13 cellular contexts compared by ENCODE assay signal in genomic region chr10:103120977-103121735, GRCh38.
DNase-seq lines count a peak whose midpoint lies in the region; ATAC-seq and TF ChIP-seq lines count a peak whose summit lies in the region.
"Had no signal": no experiment of that assay in that cellular context is flagged by ENCODE, and none has a peak within 500 bp of the region (broad histone marks: within the 10 kb centered on the region; RNA-seq: fewer than 3 reads in every experiment).

No MANE protein-coding gene starts in this region.

- H3K4me2 ChIP-seq in PC-9 (no peak overlapping the region), trophoblast cell (ENCODE audit: low read length) (no peak overlapping the region)

- H4K12ac ChIP-seq in trophoblast cell (ENCODE audit: low read depth, low read length), result no peak overlapping the region

- H4K91ac ChIP-seq in trophoblast cell (ENCODE audit: low read depth, low read length), result no peak overlapping the region

- H2BK120ac ChIP-seq in trophoblast cell (ENCODE audit: insufficient read depth, low read length, poor library complexity), result no peak overlapping the region

- no peak for TF ChIP-seq POLR2A in upper lobe of left lung (IDR thresholded peaks at IDR 0.05)

- H3K9me2 ChIP-seq in PC-9 (ENCODE audit: insufficient read depth), result no peaks in the 10 kb centered on the region

- intact Hi-C loops in PC-9 (cut with micrococcal nuclease; ENCODE audit: unreplicated experiment), result no loop called here

- no peak overlapping the region for H2BK5ac ChIP-seq in trophoblast cell (ENCODE audit: low read depth, low read length, poor library complexity)

- H2AFZ ChIP-seq in PC-9 (no peak overlapping the region), trophoblast cell (ENCODE audit: insufficient read depth, low read length, poor library complexity) (no peak overlapping the region)

- no peak overlapping the region for H3K14ac ChIP-seq in trophoblast cell (ENCODE audit: low read length)

- TF ChIP-seq CTCF in PC-9 (conservative IDR thresholded peaks at IDR 0.05) (no peak), lung (IDR thresholded peaks at IDR 0.05; ENCODE audit: control extremely low read depth, extremely low read depth) (no peak), upper lobe of left lung (IDR thresholded peaks at IDR 0.05) (no peak)

- no peak overlapping the region for H2AK5ac ChIP-seq in trophoblast cell (ENCODE audit: low read length)

- TF ChIP-seq EP300 in upper lobe of left lung (IDR thresholded peaks at IDR 0.05), result no peak

- CTCF ChIA-PET in PC-9 (lab: Charles Lee), result interaction anchor here (0.5 kb wide), 1 partner anchor 19 kb away, joined by 3 read pairs; no protein-coding TSS in a partner anchor

- H3K79me1 ChIP-seq in trophoblast cell (ENCODE audit: low read length), result no peaks in the 10 kb centered on the region

- POLR2A ChIA-PET in PC-9 (lab: Charles Lee; ENCODE audit: unreplicated experiment), result no interaction called here

- no peak overlapping the region for H3K9ac ChIP-seq in trophoblast cell (ENCODE audit: low read length)

- H3K18ac ChIP-seq in trophoblast cell (ENCODE audit: low read length), result no peak overlapping the region

- H3K27ac ChIP-seq in PC-9 (peak overlapping the region; percentile 20; the same call in 1 of the 2 replicates), lung (ENCODE audit: low read depth in 1 of 2, low read length in 1 of 2) (no peak overlapping the region), upper lobe of left lung (peak overlapping the region in 3 of 4 donors; percentile 12 to 46 (median 14)), trophoblast cell (ENCODE audit: low read depth, low read length) (no peak overlapping the region)
- H3K27ac ChIP-seq in effector memory CD4-positive, alpha-beta T cell (ENCODE audit: insufficient read depth, low read length, poor library complexity, severe bottlenecking), result no peak overlapping the region

- no peak overlapping the region for H3K4ac ChIP-seq in trophoblast cell (ENCODE audit: low read depth, low read length)

- H3K79me2 ChIP-seq in PC-9 (ENCODE audit: low read depth) (peaks cover 39% of the 10 kb centered on the region), trophoblast cell (ENCODE audit: control insufficient read depth, insufficient read depth, low read length, poor library complexity) (no peaks in the 10 kb centered on the region)

- H3F3A ChIP-seq in PC-9 (ENCODE audit: insufficient read depth, low read depth), result peaks cover 20% of the 10 kb centered on the region; the same call in 1 of the 2 replicates

- no peak overlapping the region for H4K8ac ChIP-seq in trophoblast cell (ENCODE audit: low read depth, low read length)

- H3K9me3 ChIP-seq in PC-9 (ENCODE audit: insufficient read depth, low read depth) (no peaks in the 10 kb centered on the region), lung (ENCODE audit: control insufficient read depth in 2 of 2, insufficient read depth in 1 of 2, low read length in 1 of 2) (no peaks in the 10 kb centered on the region), upper lobe of left lung (no peaks in the 10 kb centered on the region), trophoblast cell (ENCODE audit: insufficient read depth, low read depth, low read length) (no peaks in the 10 kb centered on the region)
- H3K9me3 ChIP-seq in effector memory CD4-positive, alpha-beta T cell (ENCODE audit: control insufficient read depth, low read length), result no peaks in the 10 kb centered on the region

- H3K27me3 ChIP-seq in PC-9 (ENCODE audit: insufficient read depth, low read depth) (no peaks in the 10 kb centered on the region), lung (ENCODE audit: control insufficient read depth, insufficient read depth) (no peaks in the 10 kb centered on the region), upper lobe of left lung (no peaks in the 10 kb centered on the region), trophoblast cell (ENCODE audit: insufficient read depth, low read length) (no peaks in the 10 kb centered on the region)
- H3K27me3 ChIP-seq in effector memory CD4-positive, alpha-beta T cell (replicated peaks; ENCODE audit: control insufficient read depth, insufficient read depth, low read length, poor library complexity, severe bottlenecking), result no peaks in the 10 kb centered on the region

- H3K4me1 ChIP-seq in PC-9 (replicated peaks; ENCODE audit: insufficient read depth) (no peaks in the 10 kb centered on the region), lung (ENCODE audit: control insufficient read depth in 2 of 2, insufficient read depth in 2 of 2, low read length in 2 of 2) (peaks cover 0 to 21% of the 10 kb centered on the region in 2 donors), upper lobe of left lung (peaks cover 18 to 28% (median 24%) of the 10 kb centered on the region in 4 donors), trophoblast cell (ENCODE audit: control insufficient read depth in 1 of 2, insufficient read depth in 2 of 2, low read length in 2 of 2) (no peaks in the 10 kb centered on the region)
- H3K4me1 ChIP-seq in effector memory CD4-positive, alpha-beta T cell (ENCODE audit: control insufficient read depth, insufficient read depth, low read length, poor library complexity, severe bottlenecking), result no peaks in the 10 kb centered on the region

- H3K4me3 ChIP-seq in PC-9 (no peak overlapping the region), lung (no peak overlapping the region), upper lobe of left lung (no peak overlapping the region), trophoblast cell (ENCODE audit: low read depth, low read length) (no peak overlapping the region)
- H3K4me3 ChIP-seq in effector memory CD4-positive, alpha-beta T cell (ENCODE audit: insufficient read depth, low read depth, low read length, poor library complexity, severe bottlenecking), result no peak overlapping the region

- 50 to 67% methylated on average over 2 of the region's 2 CpGs for WGBS in lung, 2 donors
- 32 to 61% methylated on average over 2 of the region's 2 CpGs for WGBS in upper lobe of left lung, 2 donors
- no CpG with 5 or more reads among the region's 2 CpGs for WGBS in trophoblast cell (ENCODE audit: extremely low coverage, insufficient coverage, insufficient read length)

- no peak overlapping the region for H2BK12ac ChIP-seq in trophoblast cell (ENCODE audit: low read length)

- DNase-seq in PC-9 (no peak), fibroblast of gingiva (ENCODE audit: low read depth) (peak; percentile 86), lung (ENCODE audit: low spot score) (no peak), upper lobe of left lung (no peak), trophoblast cell (no peak)
- DNase-seq in effector memory CD4-positive, alpha-beta T cell, result no peak
- DNase-seq: activated CD8-positive, alpha-beta memory T cell treated with anti-CD3 and anti-CD28 coated beads, Interleukin-2, amount 50 U/mL, for 4 hours; CD8-positive, alpha-beta T cell; stimulated activated CD4-positive, alpha-beta T cell treated with anti-CD3 and anti-CD28 coated beads, Interleukin-4, amount 100 ng/mL, for 1 hour; T-cell had no signal

- BruUV-seq in PC-9 (replicated peaks; lab: Mats Ljungman, UMichigan), result no TSS peak

- H4K20me1 ChIP-seq in PC-9 (ENCODE audit: insufficient read depth), result peaks cover 7% of the 10 kb centered on the region; the same call in 1 of the 2 replicates

- ATAC-seq in lung (ENCODE audit: insufficient read depth, low FRiP score), result peak; percentile 15
- ATAC-seq in upper lobe of left lung (ENCODE audit: low FRiP score in 2 of 2), result peak in 1 of 2 donors; percentile 38
- ATAC-seq in GM18909 (IDR thresholded peaks at IDR 0.05; ENCODE audit: poor library complexity, unreplicated experiment), result no peak
- ATAC-seq: activated naive CD4-positive, alpha-beta T cell treated with anti-CD3 and anti-CD28 coated beads, Interleukin-2, amount 50 U/mL, for 72 hours; CD8-positive, alpha-beta T cell; Panc1; T-cell had no signal

- no peak overlapping the region for H3K23ac ChIP-seq in trophoblast cell (ENCODE audit: low read length)

- H3K36me3 ChIP-seq in PC-9 (ENCODE audit: low read depth), result peaks cover 4% of the 10 kb centered on the region; the same call in 1 of the 2 replicates
- peaks cover 2 to 6% of the 10 kb centered on the region in 2 donors for H3K36me3 ChIP-seq in lung (ENCODE audit: control insufficient read depth in 2 of 2, insufficient read depth in 2 of 2, low read length in 2 of 2)
- H3K36me3 ChIP-seq in upper lobe of left lung, result peaks cover 0 to 6% (median under 1%) of the 10 kb centered on the region in 4 donors
- peaks cover 4 to 6% of the 10 kb centered on the region in 2 experiments for H3K36me3 ChIP-seq in trophoblast cell (ENCODE audit: control insufficient read depth in 1 of 2, insufficient read depth in 2 of 2, low read length in 2 of 2)
- H3K36me3 ChIP-seq in effector memory CD4-positive, alpha-beta T cell (ENCODE audit: control insufficient read depth, insufficient read depth, low read length), result no peaks in the 10 kb centered on the region

Comparison
In these comparisons a context has a peak if more than half of its experiments do, and no peak if none do; other contexts are left out.
1. H3K27ac ChIP-seq: peak in PC-9 (single experiment) and upper lobe of left lung (3 of 4); none in lung (0 of 2), trophoblast cell (single experiment) and effector memory CD4-positive, alpha-beta T cell (single experiment).